1 cellular context compared by ENCODE assay signal in genomic region chr19:10474962-10475451, GRCh38.
TF ChIP-seq lines count a peak whose summit lies in the region.

No MANE protein-coding gene starts in this region.

TF ChIP-seq in IMR-90, 13 proteins besides CTCF, POLR2A, EP300 and RAD21 (continued from another document):
- TF ChIP-seq ELK1 (IDR thresholded peaks at IDR 0.05; ENCODE audit: borderline replicate concordance, low read depth, low read length) (no peak), RFX5 (IDR thresholded peaks at IDR 0.05; ENCODE audit: low read depth, low read length) (no peak), RCOR1 (IDR thresholded peaks at IDR 0.05; ENCODE audit: insufficient replicate concordance, low read length) (no peak), CEBPB (IDR thresholded peaks at IDR 0.05; ENCODE audit: low read depth, low read length) (no peak), MAZ (IDR thresholded peaks at IDR 0.05; ENCODE audit: borderline replicate concordance, low read depth, low read length) (no peak), USF2 (IDR thresholded peaks at IDR 0.05; ENCODE audit: low read depth, low read length) (no peak), MXI1 (IDR thresholded peaks at IDR 0.05; ENCODE audit: borderline replicate concordance, low read depth, low read length) (no peak), NFE2L2 (IDR thresholded peaks at IDR 0.05; ENCODE audit: low read depth, low read length) (no peak), SMC3 (IDR thresholded peaks at IDR 0.05; ENCODE audit: low read depth, low read length) (no peak), FOS (IDR thresholded peaks at IDR 0.05; ENCODE audit: low read depth, low read length) (no peak), CHD1 (IDR thresholded peaks at IDR 0.05; ENCODE audit: low read depth, low read length) (no peak)
